ENCODE assay signal across 15 cellular contexts in the genomic region with DNA sequence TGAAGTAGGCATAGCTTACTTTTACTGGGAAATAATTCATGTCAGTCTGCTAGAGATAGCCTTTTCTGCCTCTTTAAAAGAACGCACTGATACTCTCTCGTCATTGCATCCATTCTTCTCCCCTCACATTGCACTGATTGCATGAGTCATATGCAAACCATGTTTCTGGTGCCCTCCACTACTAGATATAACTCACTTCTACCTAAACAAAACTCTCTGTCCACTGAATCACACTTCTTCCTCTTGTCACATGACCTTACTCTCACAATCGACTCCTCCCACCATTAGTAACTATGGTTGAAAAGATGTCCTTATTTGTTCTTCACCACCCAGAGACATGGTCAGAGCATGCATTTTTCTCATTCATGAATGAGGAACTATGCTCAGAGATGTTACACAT.
DNase-seq lines count a peak whose midpoint lies in the region; ATAC-seq and TF ChIP-seq lines count a peak whose summit lies in the region.
"Had no signal": no experiment of that assay in that cellular context is flagged by ENCODE, and none has a peak within 500 bp of the region (broad histone marks: within the 10 kb centered on the region; RNA-seq: fewer than 3 reads in every experiment).

No MANE protein-coding gene starts in this region.

- DNase-seq in AG10803 (ENCODE audit: low read depth) = peak; percentile 1
- DNase-seq in H4 (ENCODE audit: low spot score) = peak; percentile 77
- no peak for DNase-seq in RWPE2 (ENCODE audit: low spot score)
- DNase-seq in foreskin melanocyte = peak; percentile 51
- no peak for DNase-seq in T-cell
- DNase-seq in type B pancreatic cell (ENCODE audit: extremely low spot score, unreplicated experiment) = no peak
- DNase-seq in NCI-H345 (lab: John Stamatoyannopoulos, UW) = no peak
- DNase-seq: activated naive CD8-positive, alpha-beta T cell treated with anti-CD3 and anti-CD28 coated beads, Interleukin-2, amount 10 ng/mL, durations not matched to agents 7 days and 5 days; NCI-H1417; testis had no signal

- CTCF ChIA-PET in T-cell (lab: Charles Lee) = no interaction called here

- H3K9me3 Mint-ChIP-seq in T-cell (no peaks in the 10 kb centered on the region), type B pancreatic cell (no peaks in the 10 kb centered on the region)
- H3K9me3 Mint-ChIP-seq: activated naive CD8-positive, alpha-beta T cell treated with anti-CD3 and anti-CD28 coated beads, Interleukin-2, amount 10 ng/mL, durations not matched to agents 7 days and 5 days; mesothelial cell of epicardium; T-helper 2 cell treated with Interferon-gamma antibody and Interleukin-4, amounts not matched to agents 5 μg/mL and 100 μg/mL, for 36 hours had no signal

- H3K27ac ChIP-seq in RWPE2 (ENCODE audit: poor library complexity, severe bottlenecking) = no peak overlapping the region
- H3K27ac ChIP-seq: prostate gland, testis had no signal

- no peaks in the 10 kb centered on the region for H3K27me3 ChIP-seq in RWPE2 (ENCODE audit: insufficient read depth, poor library complexity, severe bottlenecking)
- H3K27me3 ChIP-seq: testis had no signal

- H3K27ac Mint-ChIP-seq in T-cell = no peak overlapping the region
- no peak overlapping the region for H3K27ac Mint-ChIP-seq in type B pancreatic cell
- H3K27ac Mint-ChIP-seq: activated naive CD8-positive, alpha-beta T cell treated with anti-CD3 and anti-CD28 coated beads, Interleukin-2, amount 10 ng/mL, durations not matched to agents 7 days and 5 days; B cell; mesothelial cell of epicardium; T-helper 2 cell treated with Interferon-gamma antibody and Interleukin-4, amounts not matched to agents 5 μg/mL and 100 μg/mL, for 36 hours had no signal

- H3K4me3 ChIP-seq in AG10803 (ENCODE audit: low read length) (no peak overlapping the region), RWPE2 (ENCODE audit: severe bottlenecking) (no peak overlapping the region)
- H3K4me3 ChIP-seq: prostate gland, testis had no signal

- no peaks in the 10 kb centered on the region for H3K9me3 ChIP-seq in RWPE2 (ENCODE audit: severe bottlenecking)
- H3K9me3 ChIP-seq: prostate gland, testis had no signal

- TF ChIP-seq CTCF in AG10803 (conservative IDR thresholded peaks at IDR 0.05; ENCODE audit: low read length) (no peak), RWPE2 (IDR thresholded peaks at IDR 0.05; ENCODE audit: poor library complexity, severe bottlenecking) (no peak), type B pancreatic cell (conservative IDR thresholded peaks at IDR 0.05) (no peak)

- peaks cover 0 to under 1% of the 10 kb centered on the region in 2 donors for H3K27me3 Mint-ChIP-seq in T-cell
- H3K27me3 Mint-ChIP-seq in type B pancreatic cell = no peaks in the 10 kb centered on the region

- H3K36me3 ChIP-seq in RWPE2 (ENCODE audit: low read depth) = no peaks in the 10 kb centered on the region
- H3K36me3 ChIP-seq: prostate gland had no signal

- no peaks in the 10 kb centered on the region for H3K36me3 Mint-ChIP-seq in T-cell
- peaks cover 3% of the 10 kb centered on the region for H3K36me3 Mint-ChIP-seq in type B pancreatic cell
- H3K36me3 Mint-ChIP-seq: activated naive CD8-positive, alpha-beta T cell treated with anti-CD3 and anti-CD28 coated beads, Interleukin-2, amount 10 ng/mL, durations not matched to agents 7 days and 5 days had no signal

- ATAC-seq in RWPE2 (ENCODE audit: low read depth) (peak; percentile 41; the same call in 2 of the 3 replicates), T-cell (replicated peaks in 1 of 4) (no peak), HG03159 (IDR thresholded peaks at IDR 0.05; ENCODE audit: unreplicated experiment) (no peak)

- no peaks in the 10 kb centered on the region for H3K4me1 ChIP-seq in RWPE2 (ENCODE audit: insufficient read depth, poor library complexity, severe bottlenecking)
- H3K4me1 ChIP-seq: prostate gland, testis had no signal

- H3K4me3 Mint-ChIP-seq in T-cell (no peak overlapping the region), type B pancreatic cell (no peak overlapping the region)
- H3K4me3 Mint-ChIP-seq: activated naive CD8-positive, alpha-beta T cell treated with anti-CD3 and anti-CD28 coated beads, Interleukin-2, amount 10 ng/mL, durations not matched to agents 7 days and 5 days; B cell; mesothelial cell of epicardium; T-helper 2 cell treated with Interferon-gamma antibody and Interleukin-4, amounts not matched to agents 5 μg/mL and 100 μg/mL, for 36 hours had no signal

- peaks cover 6 to 17% (median 11%) of the 10 kb centered on the region in 3 donors for H3K4me1 Mint-ChIP-seq in T-cell
- peaks cover 20% of the 10 kb centered on the region for H3K4me1 Mint-ChIP-seq in type B pancreatic cell (ENCODE audit: unreplicated experiment)
- H3K4me1 Mint-ChIP-seq: B cell had no signal

- POLR2A ChIA-PET in T-cell (lab: Charles Lee) = no interaction called here

Comparison
In these comparisons a context has a peak if more than half of its experiments do, and no peak if none do; other contexts are left out.
1. DNase-seq: peak in AG10803 (single experiment), H4 (single experiment) and foreskin melanocyte (single experiment); none in RWPE2 (single experiment), T-cell (0 of 34), type B pancreatic cell (single experiment) and NCI-H345 (single experiment).